Comparison of ENCODE assay signal across 28 cellular contexts in the genomic region with DNA sequence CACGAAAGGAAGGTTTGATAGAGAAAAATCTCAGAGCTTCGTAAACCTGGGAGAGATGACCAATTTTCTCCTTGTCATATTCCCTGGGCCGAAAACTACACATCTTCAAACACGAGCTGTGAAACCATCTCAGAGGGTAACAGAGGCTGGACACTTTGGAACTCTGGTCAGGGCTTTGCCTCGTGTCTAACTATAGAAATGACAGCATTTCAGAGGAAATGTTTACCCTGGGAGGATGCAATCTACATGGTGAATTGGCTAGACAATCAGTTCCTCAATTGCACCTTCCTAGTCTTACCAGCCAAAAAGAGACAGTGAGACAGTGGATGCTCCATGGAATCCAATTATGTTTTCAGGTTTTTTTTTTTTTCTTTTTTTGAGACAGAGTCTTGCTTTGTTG.
"Had no signal": no experiment of that assay in that cellular context is flagged by ENCODE, and none has a peak within 500 bp of the region (broad histone marks: within the 10 kb centered on the region; RNA-seq: fewer than 3 reads in every experiment).

No MANE protein-coding gene starts in this region.

- H3K27ac Mint-ChIP-seq: stimulated activated effector memory CD8-positive, alpha-beta T cell treated with anti-CD3 and anti-CD28 coated beads, Interleukin-12 subunit alpha, Interleukin-12 subunit beta, amount 100 ng/mL, for 72 hours; stimulated activated memory B cell treated with anti-CD40 and anti-IgM and Interleukin-4, amounts not matched to agents 10 μg/mL and 1 μg/mL and 100 μg/mL, for 72 hours; stimulated activated naive B cell treated with anti-CD40 and anti-IgM and Interleukin-4, amounts not matched to agents 10 μg/mL and 1 μg/mL and 100 μg/mL, for 72 hours; stimulated activated naive CD8-positive, alpha-beta T cell treated with anti-CD3 and anti-CD28 coated beads, Interleukin-15, amount 100 ng/mL, for 72 hours; stimulated activated naive CD8-positive, alpha-beta T cell treated with anti-CD3 and anti-CD28 coated beads, Interleukin-15, Interleukin-2, amounts not matched to agents 100 ng/mL and 50 ng/mL, for 24 hours; type B pancreatic cell had no signal

- H3K4me3 ChIP-seq: stomach, suprapubic skin, testis, thoracic aorta, thyroid gland, tibial artery, tibial nerve, transverse colon, upper lobe of left lung, upper lobe of right lung, uterus, vagina had no signal

- H3K9me3 ChIP-seq: stomach, suprapubic skin, testis, thoracic aorta, thyroid gland, tibial artery, tibial nerve, transverse colon, upper lobe of left lung, upper lobe of right lung, uterus, vagina had no signal

- H3K4me1 ChIP-seq: stomach, suprapubic skin, testis, thyroid gland, tibial artery, tibial nerve, transverse colon, upper lobe of left lung, upper lobe of right lung, uterus, vagina had no signal

- ATAC-seq: stimulated activated effector memory CD8-positive, alpha-beta T cell treated with anti-CD3 and anti-CD28 coated beads, Interleukin-12 subunit alpha, Interleukin-12 subunit beta, amount 100 ng/mL, for 72 hours; stimulated activated memory B cell treated with anti-CD40 and anti-IgM and Interleukin-4, amounts not matched to agents 10 μg/mL and 1 μg/mL and 100 μg/mL, for 72 hours; stimulated activated naive B cell treated with anti-CD40 and anti-IgM and Interleukin-4, amounts not matched to agents 10 μg/mL and 1 μg/mL and 100 μg/mL, for 72 hours; stimulated activated naive CD8-positive, alpha-beta T cell treated with anti-CD3 and anti-CD28 coated beads, Interleukin-15, amount 100 ng/mL, for 72 hours; stimulated activated naive CD8-positive, alpha-beta T cell treated with anti-CD3 and anti-CD28 coated beads, Interleukin-15, Interleukin-2, amounts not matched to agents 100 U/mL and 50 U/mL, for 24 hours; upper lobe of right lung had no signal

- DNase-seq: stimulated activated CD4-positive, alpha-beta T cell treated with anti-CD3 and anti-CD28 coated beads, Interleukin-2, amount 100 ng/mL, for 48 hours; stimulated activated CD4-positive, alpha-beta T cell treated with anti-CD3 and anti-CD28 coated beads, Interleukin-4, amount 100 ng/mL, for 1 hour; stimulated activated CD4-positive, alpha-beta T cell treated with anti-CD3 and anti-CD28 coated beads, Interleukin-4, amount 100 ng/mL, for 24 hours; stimulated activated CD4-positive, alpha-beta T cell treated with anti-CD3 and anti-CD28 coated beads, Interleukin-4, amount 100 ng/mL, for 4 hours; stimulated activated CD8-positive, alpha-beta memory T cell treated with anti-CD3 and anti-CD28 coated beads, Interleukin-4, amount 100 ng/mL, for 48 hours; stimulated activated naive B cell treated with anti-CD40 and anti-IgM and Interleukin-4, amounts not matched to agents 10 μg/mL and 1 μg/mL and 100 μg/mL, for 72 hours; stimulated activated naive CD4-positive, alpha-beta T cell; stimulated activated naive CD4-positive, alpha-beta T cell treated with Interleukin-2 at 50 U/mL for 16 hours; stimulated activated naive CD8-positive, alpha-beta T cell treated with anti-CD3 and anti-CD28 coated beads, Interleukin-15, amount 100 ng/mL, for 72 hours; stimulated activated naive CD8-positive, alpha-beta T cell treated with anti-CD3 and anti-CD28 coated beads, Interleukin-15, Interleukin-2, amounts not matched to agents 100 U/mL and 50 U/mL, for 24 hours; stomach; substantia nigra; testis; thyroid gland; tibial artery; transverse colon; trophoblast cell; upper lobe of left lung; upper lobe of right lung; uterus had no signal

- H3K9me3 Mint-ChIP-seq: stimulated activated effector memory CD8-positive, alpha-beta T cell treated with anti-CD3 and anti-CD28 coated beads, Interleukin-12 subunit alpha, Interleukin-12 subunit beta, amount 100 ng/mL, for 72 hours; stimulated activated naive CD8-positive, alpha-beta T cell treated with anti-CD3 and anti-CD28 coated beads, Interleukin-15, Interleukin-2, amounts not matched to agents 100 ng/mL and 50 ng/mL, for 24 hours had no signal

- H3K36me3 ChIP-seq: stomach, suprapubic skin, thoracic aorta, thyroid gland, tibial artery, tibial nerve, transverse colon, upper lobe of left lung, upper lobe of right lung, uterus, vagina had no signal

- H3K36me3 Mint-ChIP-seq: stimulated activated effector memory CD8-positive, alpha-beta T cell treated with anti-CD3 and anti-CD28 coated beads, Interleukin-12 subunit alpha, Interleukin-12 subunit beta, amount 100 ng/mL, for 72 hours; stimulated activated memory B cell treated with anti-CD40 and anti-IgM and Interleukin-4, amounts not matched to agents 10 μg/mL and 1 μg/mL and 100 μg/mL, for 72 hours; stimulated activated naive B cell treated with anti-CD40 and anti-IgM and Interleukin-4, amounts not matched to agents 10 μg/mL and 1 μg/mL and 100 μg/mL, for 72 hours; type B pancreatic cell had no signal

- H3K27me3 ChIP-seq: stomach, suprapubic skin, testis, thyroid gland, tibial artery, tibial nerve, transverse colon, upper lobe of left lung, upper lobe of right lung, uterus, vagina had no signal

- H3K4me1 Mint-ChIP-seq: stimulated activated effector memory CD8-positive, alpha-beta T cell treated with anti-CD3 and anti-CD28 coated beads, Interleukin-12 subunit alpha, Interleukin-12 subunit beta, amount 100 ng/mL, for 72 hours; stimulated activated memory B cell treated with anti-CD40 and anti-IgM and Interleukin-4, amounts not matched to agents 10 μg/mL and 1 μg/mL and 100 μg/mL, for 72 hours; stimulated activated naive B cell treated with anti-CD40 and anti-IgM and Interleukin-4, amounts not matched to agents 10 μg/mL and 1 μg/mL and 100 μg/mL, for 72 hours had no signal

- H3K4me3 Mint-ChIP-seq: stimulated activated effector memory CD8-positive, alpha-beta T cell treated with anti-CD3 and anti-CD28 coated beads, Interleukin-12 subunit alpha, Interleukin-12 subunit beta, amount 100 ng/mL, for 72 hours; stimulated activated memory B cell treated with anti-CD40 and anti-IgM and Interleukin-4, amounts not matched to agents 10 μg/mL and 1 μg/mL and 100 μg/mL, for 72 hours; stimulated activated naive B cell treated with anti-CD40 and anti-IgM and Interleukin-4, amounts not matched to agents 10 μg/mL and 1 μg/mL and 100 μg/mL, for 72 hours; stimulated activated naive CD8-positive, alpha-beta T cell treated with anti-CD3 and anti-CD28 coated beads, Interleukin-15, amount 100 ng/mL, for 72 hours; stimulated activated naive CD8-positive, alpha-beta T cell treated with anti-CD3 and anti-CD28 coated beads, Interleukin-15, Interleukin-2, amounts not matched to agents 100 ng/mL and 50 ng/mL, for 24 hours; type B pancreatic cell had no signal

- H3K27ac ChIP-seq: stomach, suprapubic skin, testis, thoracic aorta, thyroid gland, tibial artery, tibial nerve, transverse colon, upper lobe of left lung, upper lobe of right lung, uterus, vagina had no signal

- H3K27me3 Mint-ChIP-seq: type B pancreatic cell had no signal
